ENCODE assay signal across 8 cellular contexts in the genomic region with DNA sequence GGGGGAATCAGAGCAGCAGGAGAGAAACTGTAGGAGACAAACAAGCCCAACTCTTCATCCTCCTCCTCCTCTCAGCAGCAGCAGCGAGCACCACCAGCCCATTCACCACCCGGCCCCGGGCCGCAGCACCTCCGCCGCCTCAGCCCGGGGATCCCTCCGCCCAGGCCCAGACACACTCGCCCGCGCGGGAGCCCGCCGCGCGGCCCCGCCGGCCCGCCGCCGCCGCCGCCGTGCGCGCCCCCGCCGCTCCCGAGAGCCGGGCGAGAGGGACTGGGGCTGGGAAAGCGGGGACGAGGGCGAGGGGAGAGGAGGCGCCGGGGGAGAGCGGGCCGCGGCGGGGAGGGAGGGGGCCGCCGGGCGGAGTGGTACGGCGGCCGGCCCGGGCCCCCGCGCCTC. TPM values are rescaled to one million over a fixed set of nuclear protein-coding genes. Genes with fewer than 3 reads are reported as not detected.
A peak's percentile ranks its signal among the peaks of the same experiment; 100 is the strongest.
DNase-seq lines count a peak whose midpoint lies in the region; ATAC-seq and TF ChIP-seq lines count a peak whose summit lies in the region.

A gene (minus strand): TSS at position 127 of the 396 bp plus-strand sequence. CDS start 37,235 bp downstream, outside the sequence.

- CTCF ChIA-PET in AG04450 (lab: Charles Lee): interaction anchor here (0.7 kb wide), 1 partner anchor 46 kb away, joined by 3 read pairs; no protein-coding TSS in a partner anchor

- peak within 1 kb of the TSS; percentile 98 for H3K27ac Mint-ChIP-seq in chondrocyte (ENCODE audit: unreplicated experiment)

- TF ChIP-seq CTCF in AG04450 (IDR thresholded peaks at IDR 0.05; ENCODE audit: low read depth, low read length): no peak
- TF ChIP-seq CTCF in chondrocyte (IDR thresholded peaks at IDR 0.05): no peak

- no peaks in the 10 kb centered on the region for H3K9me3 Mint-ChIP-seq in chondrocyte (ENCODE audit: low read depth)

- H3K27me3 ChIP-seq in AG04450 (ENCODE audit: control insufficient read depth, insufficient read depth, low read length) (no peaks in the 10 kb centered on the region), layer of hippocampus (ENCODE audit: control insufficient read depth, insufficient read depth, low read length) (no peaks in the 10 kb centered on the region)

- peak within 1 kb of the TSS; percentile 79 for H3K4me3 ChIP-seq in AG04450 (ENCODE audit: low read depth, low read length)

- H3K9me3 ChIP-seq in AG04450 (ENCODE audit: control insufficient read depth, insufficient read depth, low read length): no peaks in the 10 kb centered on the region

- H3K27ac ChIP-seq in AG04450 (ENCODE audit: low read depth, low read length) (peak within 1 kb of the TSS; percentile 63), layer of hippocampus (ENCODE audit: low read depth, low read length) (peak within 1 kb of the TSS; percentile 92)

- DNase-seq in AG04450 (ENCODE audit: low read depth, low spot score) (peak; percentile 86), NCI-H446 treated with DMSO at 0.1 percent for 48 hours (lab: John Stamatoyannopoulos, UW) (peak; percentile 87), chondrocyte (ENCODE audit: low spot score) (peak; percentile 97)
- peak; percentile 84 for DNase-seq in activated CD4-positive, alpha-beta T cell treated with anti-CD3 and anti-CD28 coated beads for 1 hour
- peak; percentile 90 to 91 for DNase-seq in stimulated activated CD4-positive, alpha-beta T cell treated with anti-CD3 and anti-CD28 coated beads, Interleukin-2, amount 100 ng/mL, for 24 hours

- POLR2A ChIA-PET in AG04450 (lab: Yijun Ruan, JAX): interaction anchor here (1.0 kb wide), 1 partner anchor 128 kb away, joined by 4 read pairs; no protein-coding TSS in a partner anchor

- H3K4me1 Mint-ChIP-seq in chondrocyte (ENCODE audit: low read depth): peaks cover 35% of the 10 kb centered on the region

- no peaks in the 10 kb centered on the region for H3K36me3 Mint-ChIP-seq in chondrocyte (ENCODE audit: low read depth)

- H3K27me3 Mint-ChIP-seq in chondrocyte (ENCODE audit: low read depth): no peaks in the 10 kb centered on the region

- H3K4me3 Mint-ChIP-seq in chondrocyte (ENCODE audit: unreplicated experiment): peak within 1 kb of the TSS; percentile 86

- ATAC-seq in GM18907 (IDR thresholded peaks at IDR 0.05; ENCODE audit: unreplicated experiment): peak; percentile 57
- peak; percentile 44 for ATAC-seq in HG03139 (IDR thresholded peaks at IDR 0.05; ENCODE audit: unreplicated experiment)

RNA-seq across cellular contexts. Expression of the gene that starts here (rescaled TPM):
- 29.0 and 29.2 TPM in 2 replicates for polyA plus RNA-seq in AG04450 (2011; rRNA removed)
- polyA minus RNA-seq in AG04450 (2011; rRNA and poly(A)+ RNA removed): 21.3 and 27.5 TPM in 2 replicates
- total RNA-seq in chondrocyte: 35.9 to 40.7 TPM (median 36.2 TPM) in 3 replicates

Comparison
In these comparisons a context has a peak if more than half of its experiments do, and no peak if none do; other contexts are left out.
1. Peak in every context shown above with its lines: DNase-seq, ATAC-seq, H3K4me3 ChIP-seq and H3K27ac ChIP-seq.